ENCODE assay signal across 8 cellular contexts in genomic region chr19:38559428-38560401, GRCh38. TPM values are rescaled to one million over a fixed set of nuclear protein-coding genes. Genes with fewer than 3 reads are reported as not detected.
A peak's percentile ranks its signal among the peaks of the same experiment; 100 is the strongest.
DNase-seq lines count a peak whose midpoint lies in the region; ATAC-seq lines count a peak whose summit lies in the region.

No MANE protein-coding gene starts in this region.

- peak overlapping the region; percentile 78 for H3K27ac Mint-ChIP-seq in activated T-helper 17 cell treated with anti-CD3 and anti-CD28 coated beads, Interleukin-2, amount 50 U/mL, for 72 hours

- no peaks in the 10 kb centered on the region for H3K9me3 Mint-ChIP-seq in activated T-helper 17 cell treated with anti-CD3 and anti-CD28 coated beads, Interleukin-2, amount 50 U/mL, for 72 hours

- H3K27me3 Mint-ChIP-seq in activated T-helper 17 cell treated with anti-CD3 and anti-CD28 coated beads, Interleukin-2, amount 50 U/mL, for 72 hours: no peaks in the 10 kb centered on the region

- peaks cover 23% of the 10 kb centered on the region for H3K36me3 Mint-ChIP-seq in activated T-helper 17 cell treated with anti-CD3 and anti-CD28 coated beads, Interleukin-2, amount 50 U/mL, for 72 hours (ENCODE audit: low read depth)

- peak; percentile 69 for ATAC-seq in HG03103 (IDR thresholded peaks at IDR 0.05; ENCODE audit: low read depth, unreplicated experiment)
- peak; percentile 87 for ATAC-seq in activated T-helper 17 cell treated with anti-CD3 and anti-CD28 coated beads, Interleukin-2, amount 50 U/mL, for 72 hours (replicated peaks)

- peak overlapping the region; percentile 73 for H3K4me3 Mint-ChIP-seq in activated T-helper 17 cell treated with anti-CD3 and anti-CD28 coated beads, Interleukin-2, amount 50 U/mL, for 72 hours

- peak; percentile 28 for DNase-seq in stimulated activated naive CD4-positive, alpha-beta T cell treated with Interleukin-2 at 50 U/mL for 16 hours (lab: John Stamatoyannopoulos, UW)
- no peak for DNase-seq in stimulated activated naive CD4-positive, alpha-beta T cell (lab: John Stamatoyannopoulos, UW)
- DNase-seq in stimulated activated CD4-positive, alpha-beta T cell treated with anti-CD3 and anti-CD28 coated beads, Interleukin-4, amount 100 ng/mL, for 24 hours: peak; percentile 45
- DNase-seq in mesenteric fat pad (ENCODE audit: low spot score): no peak
- no peak for DNase-seq in pons (ENCODE audit: low spot score)
- no peak for DNase-seq in superior temporal gyrus (ENCODE audit: extremely low spot score)

- H3K4me1 Mint-ChIP-seq in activated T-helper 17 cell treated with anti-CD3 and anti-CD28 coated beads, Interleukin-2, amount 50 U/mL, for 72 hours: peaks cover 34% of the 10 kb centered on the region

RNA-seq across cellular contexts. Expression of gene MAP4K1, which starts 58.0 kb away (rescaled TPM):
- 100 to 1,000 TPM; 310 to 354 TPM for total RNA-seq in activated T-helper 17 cell treated with anti-CD3 and anti-CD28 coated beads, Interleukin-2, amount 50 U/mL, for 72 hours
- 3.9 TPM for total RNA-seq in mesenteric fat pad

RNA-seq across cellular contexts. Expression of gene EIF3K, which starts 59.3 kb away (rescaled TPM):
- total RNA-seq in activated T-helper 17 cell treated with anti-CD3 and anti-CD28 coated beads, Interleukin-2, amount 50 U/mL, for 72 hours: 100 to 1,000 TPM; 172 to 301 TPM
- 252 TPM for total RNA-seq in mesenteric fat pad

Comparison
In these comparisons a context has a peak if more than half of its experiments do, and no peak if none do; other contexts are left out.
1. DNase-seq: peak in stimulated activated naive CD4-positive, alpha-beta T cell treated with Interleukin-2 at 50 U/mL for 16 hours (single experiment) and stimulated activated CD4-positive, alpha-beta T cell treated with anti-CD3 and anti-CD28 coated beads, Interleukin-4, amount 100 ng/mL, for 24 hours (single experiment); none in stimulated activated naive CD4-positive, alpha-beta T cell (0 of 6), mesenteric fat pad (single experiment), pons (single experiment) and superior temporal gyrus (single experiment).
2. RNA of gene MAP4K1, which starts 58.0 kb away (total RNA-seq): 310 to 354 TPM in activated T-helper 17 cell treated with anti-CD3 and anti-CD28 coated beads, Interleukin-2, amount 50 U/mL, for 72 hours; 3.9 TPM in mesenteric fat pad (single experiment); every median in the first group is over 10 times any median in the second.